ENCODE assay signal across 24 cellular contexts in the genomic region with DNA sequence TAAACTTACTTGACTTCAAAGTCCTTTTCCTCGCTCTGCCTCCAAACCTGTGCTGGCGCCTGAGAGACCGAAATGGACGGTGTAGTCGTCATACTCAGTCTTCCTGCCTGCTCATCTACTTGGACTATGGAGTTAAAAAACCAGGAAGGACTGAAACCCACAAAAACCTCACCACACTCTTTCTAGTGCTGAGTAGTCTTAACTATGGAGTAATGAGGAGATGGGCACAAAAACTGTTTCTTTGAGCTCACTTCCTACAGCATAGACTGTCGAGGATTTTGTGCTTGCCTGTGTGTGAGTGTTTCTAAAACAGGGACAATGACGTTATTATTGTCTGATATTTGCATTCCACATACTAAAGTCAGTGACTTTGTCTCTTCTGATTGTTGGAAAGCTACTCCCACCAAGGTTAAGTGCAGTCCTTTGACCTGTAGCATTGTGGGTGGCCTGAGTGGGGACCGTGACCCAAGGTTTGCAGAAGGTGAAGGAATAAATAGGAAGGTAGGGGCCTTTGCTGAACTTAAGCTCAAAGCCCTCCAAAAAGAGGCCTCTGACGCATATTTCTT.
DNase-seq lines count a peak whose midpoint lies in the region; ATAC-seq and TF ChIP-seq lines count a peak whose summit lies in the region.
"Had no signal": no experiment of that assay in that cellular context is flagged by ENCODE, and none has a peak within 500 bp of the region (broad histone marks: within the 10 kb centered on the region; RNA-seq: fewer than 3 reads in every experiment).

No MANE protein-coding gene starts in this region.

- no peaks in the 10 kb centered on the region for H3K27me3 Mint-ChIP-seq in activated T-helper 17 cell treated with anti-CD3 and anti-CD28 coated beads, Interleukin-2, amount 50 U/mL, for 72 hours
- H3K27me3 Mint-ChIP-seq: brain; stimulated activated naive CD8-positive, alpha-beta T cell treated with anti-CD3 and anti-CD28 coated beads, Interleukin-15, Interleukin-2, amounts not matched to agents 100 ng/mL and 50 ng/mL, for 24 hours had no signal

- no peak overlapping the region for H3K4me3 ChIP-seq in fibroblast of pulmonary artery (replicated peaks; ENCODE audit: low read depth, low read length)
- H3K4me3 ChIP-seq in smooth muscle cell: no peak overlapping the region
- H3K4me3 ChIP-seq in BE2C (ENCODE audit: low read depth, low read length): no peak overlapping the region
- H3K4me3 ChIP-seq: lung, ovary, transverse colon had no signal

- no peak overlapping the region for H2AFZ ChIP-seq in smooth muscle cell (ENCODE audit: low read depth)

- no peaks in the 10 kb centered on the region for H3K36me3 Mint-ChIP-seq in activated T-helper 17 cell treated with anti-CD3 and anti-CD28 coated beads, Interleukin-2, amount 50 U/mL, for 72 hours (ENCODE audit: low read depth)
- H3K36me3 Mint-ChIP-seq: activated naive CD4-positive, alpha-beta T cell treated with anti-CD3 and anti-CD28 coated beads, Interleukin-2, amount 50 U/mL, for 72 hours; brain had no signal

- H3K27ac Mint-ChIP-seq in activated T-helper 17 cell treated with anti-CD3 and anti-CD28 coated beads, Interleukin-2, amount 50 U/mL, for 72 hours: no peak overlapping the region
- H3K27ac Mint-ChIP-seq: activated naive CD4-positive, alpha-beta T cell treated with anti-CD3 and anti-CD28 coated beads, Interleukin-2, amount 50 U/mL, for 72 hours; activated T-cell treated with anti-CD3 and anti-CD28 coated beads, Interleukin-2, amount 50 U/mL, for 72 hours; stimulated activated naive CD8-positive, alpha-beta T cell treated with anti-CD3 and anti-CD28 coated beads, Interleukin-15, Interleukin-2, amounts not matched to agents 100 ng/mL and 50 ng/mL, for 24 hours had no signal

- in situ Hi-C loops in GM13977 (cut with MboI; ENCODE audit: low pct_unique_long_range_greater_than_20kb, low sequenced_read_pairs, unreplicated experiment): no loop called here

- no peak overlapping the region for H3K27ac ChIP-seq in smooth muscle cell (ENCODE audit: low read depth)
- H3K27ac ChIP-seq: ovary, transverse colon had no signal

- H4K20me1 ChIP-seq in smooth muscle cell (ENCODE audit: low read depth): no peaks in the 10 kb centered on the region

- H3K9me3 ChIP-seq in smooth muscle cell (replicated peaks; ENCODE audit: low read depth) (no peaks in the 10 kb centered on the region), BE2C (no peaks in the 10 kb centered on the region)
- H3K9me3 ChIP-seq: ovary, transverse colon had no signal

- H3K4me2 ChIP-seq in smooth muscle cell: no peak overlapping the region

- H3K4me1 ChIP-seq in smooth muscle cell (ENCODE audit: low read depth) (peaks cover 7% of the 10 kb centered on the region), BE2C (peaks cover 5% of the 10 kb centered on the region; the same call in 1 of the 2 replicates)
- H3K4me1 ChIP-seq: transverse colon had no signal

- no peaks in the 10 kb centered on the region for H3K36me3 ChIP-seq in smooth muscle cell (ENCODE audit: low read depth)
- no peaks in the 10 kb centered on the region for H3K36me3 ChIP-seq in BE2C
- H3K36me3 ChIP-seq: ovary, transverse colon had no signal

- TF ChIP-seq CTCF in fibroblast of pulmonary artery (IDR thresholded peaks at IDR 0.05; ENCODE audit: low read length, missing control alignments): no peak
- TF ChIP-seq CTCF in smooth muscle cell (IDR thresholded peaks at IDR 0.05; ENCODE audit: borderline replicate concordance, insufficient read depth, poor library complexity, severe bottlenecking): no peak
- TF ChIP-seq CTCF in GM13977 (IDR thresholded peaks at IDR 0.05; ENCODE audit: extremely low read depth, insufficient read depth, missing control alignments): no peak
- no peak for TF ChIP-seq CTCF in BE2C (IDR thresholded peaks at IDR 0.05; ENCODE audit: low read depth, low read length)

- H3K79me2 ChIP-seq in smooth muscle cell (ENCODE audit: low read depth): no peaks in the 10 kb centered on the region

- H3K4me1 Mint-ChIP-seq in activated T-helper 17 cell treated with anti-CD3 and anti-CD28 coated beads, Interleukin-2, amount 50 U/mL, for 72 hours: no peaks in the 10 kb centered on the region

- no peak overlapping the region for H3K9ac ChIP-seq in smooth muscle cell (ENCODE audit: low read depth)

- H3K27me3 ChIP-seq in smooth muscle cell (ENCODE audit: low read depth) (no peaks in the 10 kb centered on the region), BE2C (no peaks in the 10 kb centered on the region)
- H3K27me3 ChIP-seq: ovary, transverse colon had no signal

- H3F3A ChIP-seq in smooth muscle cell (ENCODE audit: low read depth): peaks cover 7% of the 10 kb centered on the region

- H3K9me3 Mint-ChIP-seq in activated T-helper 17 cell treated with anti-CD3 and anti-CD28 coated beads, Interleukin-2, amount 50 U/mL, for 72 hours: no peaks in the 10 kb centered on the region
- H3K9me3 Mint-ChIP-seq: activated naive CD4-positive, alpha-beta T cell treated with anti-CD3 and anti-CD28 coated beads, Interleukin-2, amount 50 U/mL, for 72 hours; brain; stimulated activated naive CD8-positive, alpha-beta T cell treated with anti-CD3 and anti-CD28 coated beads, Interleukin-15, Interleukin-2, amounts not matched to agents 100 ng/mL and 50 ng/mL, for 24 hours had no signal

- ATAC-seq in activated T-helper 17 cell treated with anti-CD3 and anti-CD28 coated beads, Interleukin-2, amount 50 U/mL, for 72 hours (replicated peaks): no peak
- ATAC-seq: activated CD4-positive, CD25-positive, alpha-beta regulatory T cell treated with anti-CD3 and anti-CD28 coated beads, Interleukin-2, amount 50 U/mL, for 24 hours; activated naive CD4-positive, alpha-beta T cell treated with anti-CD3 and anti-CD28 coated beads, Interleukin-2, amount 50 U/mL, for 72 hours; activated T-cell treated with anti-CD3 and anti-CD28 coated beads, Interleukin-2, amount 50 U/mL, for 72 hours; Right ventricle myocardium inferior had no signal

- H3K4me3 Mint-ChIP-seq in activated T-helper 17 cell treated with anti-CD3 and anti-CD28 coated beads, Interleukin-2, amount 50 U/mL, for 72 hours: no peak overlapping the region
- H3K4me3 Mint-ChIP-seq: activated T-cell treated with anti-CD3 and anti-CD28 coated beads, Interleukin-2, amount 50 U/mL, for 72 hours; brain; stimulated activated naive CD8-positive, alpha-beta T cell treated with anti-CD3 and anti-CD28 coated beads, Interleukin-15, Interleukin-2, amounts not matched to agents 100 ng/mL and 50 ng/mL, for 24 hours had no signal

- peak in 3 of 4 experiments; percentile 7 to 40 (median 14) for DNase-seq in activated CD4-positive, CD25-positive, alpha-beta regulatory T cell (lab: John Stamatoyannopoulos, UW)
- DNase-seq in activated CD4-positive, CD25-positive, alpha-beta regulatory T cell treated with anti-CD3 and anti-CD28 coated beads, Interleukin-2, amount 50 U/mL, for 72 hours: no peak
- peak; percentile 45 for DNase-seq in RPMI7951 (ENCODE audit: low read depth)
- peak; percentile 21 for DNase-seq in fibroblast of pulmonary artery (ENCODE audit: low read depth)
- DNase-seq in smooth muscle cell (lab: John Stamatoyannopoulos, UW; ENCODE audit: unreplicated experiment): no peak
- no peak for DNase-seq in GM13977 (ENCODE audit: low spot score)
- no peak for DNase-seq in BE2C
- DNase-seq: 8988T; activated T-cell treated with anti-CD3 and anti-CD28 coated beads, Interleukin-2, amount 50 U/mL, for 72 hours; C1 segment of cervical spinal cord; hippocampal formation; islet precursor cell; NCI-H345; ovary; stimulated activated CD4-positive, alpha-beta T cell treated with anti-CD3 and anti-CD28 coated beads, Interleukin-2, amount 100 ng/mL, for 24 hours; T-helper 2 cell; transverse colon had no signal

- 79% methylated on average over 9 of the region's 9 CpGs for WGBS in smooth muscle cell (ENCODE audit: low lambda C conversion rate)

Comparison
In these comparisons a context has a peak if more than half of its experiments do, and no peak if none do; other contexts are left out.
1. DNase-seq: peak in activated CD4-positive, CD25-positive, alpha-beta regulatory T cell (3 of 4), RPMI7951 (single experiment) and fibroblast of pulmonary artery (single experiment); none in activated CD4-positive, CD25-positive, alpha-beta regulatory T cell treated with anti-CD3 and anti-CD28 coated beads, Interleukin-2, amount 50 U/mL, for 72 hours (single experiment), smooth muscle cell (single experiment), GM13977 (single experiment) and BE2C (single experiment).